ENCODE assay signal across 22 cellular contexts in genomic region chr16:55175389-55175788, GRCh38.
"Had no signal": no experiment of that assay in that cellular context is flagged by ENCODE, and none has a peak within 500 bp of the region (broad histone marks: within the 10 kb centered on the region; RNA-seq: fewer than 3 reads in every experiment).

No MANE protein-coding gene starts in this region.

- H3K27ac ChIP-seq: SJSA1 had no signal

- H3K9me3 ChIP-seq: SJSA1, SK-N-SH had no signal

- H3K4me1 ChIP-seq: SJSA1 had no signal

- DNase-seq: IMR-90, Karpas-422, KG1, MM.1S, NCI-H1092 treated with DMSO at 0.1 percent for 48 hours, NCI-H1436, NCI-H187, NCI-H2029, NCI-H2081 treated with DMSO at 0.1 percent for 48 hours, NCI-H2171, NCI-H226, NCI-H446, NCI-H510A, NCI-H524 treated with DMSO at 0.1 percent for 48 hours, NCI-H69, NCI-H774, Right ventricle myocardium superior, RPMI8226, SIG-M5, SK-N-SH, SW 1271 had no signal

- H3K4me3 ChIP-seq: SJSA1 had no signal

- H3K36me3 ChIP-seq: SJSA1 had no signal

- H3K27me3 ChIP-seq: SJSA1 had no signal
